Comparison of ENCODE assay signal across 13 cellular contexts in the genomic region with DNA sequence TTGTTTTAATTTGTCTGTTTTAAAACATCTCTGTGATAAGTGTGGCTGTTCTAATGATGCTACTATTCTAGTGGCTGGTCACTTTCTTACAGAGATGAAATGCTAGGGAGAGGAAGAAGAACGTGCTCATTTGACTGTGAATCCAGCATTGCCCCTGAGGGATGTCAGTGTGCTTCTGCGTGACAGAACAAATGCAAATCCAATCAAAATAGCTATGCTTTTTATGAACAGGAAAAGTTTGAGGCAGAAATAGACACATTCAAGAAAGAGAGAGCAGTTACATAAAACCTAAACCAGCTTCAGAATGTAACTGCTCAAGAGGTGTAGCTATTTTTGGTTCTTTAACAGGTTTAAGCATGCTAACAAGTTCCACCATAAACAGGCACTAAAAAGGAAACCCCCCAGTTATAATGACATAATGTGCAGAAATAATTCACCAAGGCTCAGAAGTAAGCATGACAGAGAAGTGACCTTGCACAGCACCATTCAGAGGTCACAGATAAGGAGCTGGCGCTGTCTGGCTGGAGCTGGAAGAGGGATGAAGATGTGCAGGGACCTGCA.
A peak's percentile ranks its signal among the peaks of the same experiment; 100 is the strongest.
DNase-seq lines count a peak whose midpoint lies in the region; ATAC-seq, FAIRE-seq and TF ChIP-seq lines count a peak whose summit lies in the region.
"Had no signal": no experiment of that assay in that cellular context is flagged by ENCODE, and none has a peak within 500 bp of the region (broad histone marks: within the 10 kb centered on the region; RNA-seq: fewer than 3 reads in every experiment).

No MANE protein-coding gene starts in this region.

- H3K4me3 ChIP-seq in MM.1S (ENCODE audit: low read length) = no peak overlapping the region
- no peak overlapping the region for H3K4me3 ChIP-seq in thyroid gland (replicated peaks in 1 of 3)

- H3K27ac ChIP-seq in MM.1S (ENCODE audit: low read length) (no peak overlapping the region), thyroid gland (no peak overlapping the region)

- H3K9me2 ChIP-seq in MM.1S (replicated peaks; ENCODE audit: insufficient read depth, low read length) = no peaks in the 10 kb centered on the region

- ATAC-seq in GM19397 (IDR thresholded peaks at IDR 0.05; ENCODE audit: unreplicated experiment) (peak; percentile 72), HG02885 (IDR thresholded peaks at IDR 0.05; ENCODE audit: poor library complexity, unreplicated experiment) (peak; percentile 79), T-helper 17 cell (no peak)

- H3K4me2 ChIP-seq in MM.1S (ENCODE audit: low read depth, low read length) = no peak overlapping the region

- TF ChIP-seq POLR2A in GM12891 (IDR thresholded peaks at IDR 0.05; ENCODE audit: low read depth, low read length) (no peak), thyroid gland (IDR thresholded peaks at IDR 0.05) (no peak)

- H3K4me1 ChIP-seq in MM.1S (ENCODE audit: low read length) (no peaks in the 10 kb centered on the region), thyroid gland (no peaks in the 10 kb centered on the region)

- no peak overlapping the region for H2AFZ ChIP-seq in MM.1S (ENCODE audit: low read length)

- no peak overlapping the region for H3K4me3 Mint-ChIP-seq in T-helper 17 cell
- H3K4me3 Mint-ChIP-seq: CD4-positive, CD25-positive, alpha-beta regulatory T cell; neural crest cell had no signal

- H3K27me3 Mint-ChIP-seq in T-helper 17 cell = peaks cover 48% of the 10 kb centered on the region
- H3K27me3 Mint-ChIP-seq: CD4-positive, CD25-positive, alpha-beta regulatory T cell had no signal

- intact Hi-C loops in thyroid gland (cut with DNase I) = no loop called here

- H3F3A ChIP-seq in MM.1S (ENCODE audit: insufficient read depth, low read length) = no peaks in the 10 kb centered on the region

- 62 to 63% methylated on average over 3 of the region's 3 CpGs for WGBS in thyroid gland, 2 donors

- peak; percentile 75 for FAIRE-seq in GM12891 (lab: Jason Lieb, UNC)

- TF ChIP-seq CTCF in MM.1S (IDR thresholded peaks at IDR 0.05; ENCODE audit: low read length) = no peak
- TF ChIP-seq CTCF in thyroid gland (IDR thresholded peaks at IDR 0.05) = no peak

- no peaks in the 10 kb centered on the region for H3K79me2 ChIP-seq in MM.1S (ENCODE audit: low read length)

- DNase-seq in GM12891 (ENCODE audit: insufficient read length, low spot score) (no peak), MM.1S (peak; percentile 6), DMS153 treated with DMSO at 0.1 percent for 48 hours (lab: John Stamatoyannopoulos, UW; ENCODE audit: unreplicated experiment) (no peak), thyroid gland (no peak), cerebellum (ENCODE audit: low spot score) (no peak), T-helper 17 cell (no peak)
- DNase-seq: CD4-positive, CD25-positive, alpha-beta regulatory T cell; hippocampal formation; stimulated activated CD4-positive, alpha-beta T cell treated with anti-CD3 and anti-CD28 coated beads, Interleukin-4, amount 100 ng/mL, for 4 hours; trophoblast cell had no signal

- no peaks in the 10 kb centered on the region for H4K20me1 ChIP-seq in MM.1S (ENCODE audit: insufficient read depth, low read length)

- H3K27me3 ChIP-seq in MM.1S (replicated peaks; ENCODE audit: insufficient read depth, low read length) (no peaks in the 10 kb centered on the region), thyroid gland (no peaks in the 10 kb centered on the region)

- H3K4me1 Mint-ChIP-seq in T-helper 17 cell = peaks cover 2% of the 10 kb centered on the region
- H3K4me1 Mint-ChIP-seq: CD4-positive, CD25-positive, alpha-beta regulatory T cell; neural crest cell had no signal

- H3K36me3 ChIP-seq in MM.1S (replicated peaks; ENCODE audit: insufficient read depth, low read length) (no peaks in the 10 kb centered on the region), thyroid gland (no peaks in the 10 kb centered on the region)

- H3K27ac Mint-ChIP-seq in T-helper 17 cell = no peak overlapping the region

- H3K9ac ChIP-seq in MM.1S (ENCODE audit: low read length) = no peak overlapping the region

- H3K9me3 ChIP-seq in MM.1S (replicated peaks; ENCODE audit: insufficient read depth, low read length) (no peaks in the 10 kb centered on the region), thyroid gland (no peaks in the 10 kb centered on the region), T-helper 17 cell (ENCODE audit: control insufficient read depth, low read length, poor library complexity, severe bottlenecking) (no peaks in the 10 kb centered on the region)

- no peaks in the 10 kb centered on the region for H3K36me3 Mint-ChIP-seq in T-helper 17 cell (ENCODE audit: low read depth)
- H3K36me3 Mint-ChIP-seq: CD4-positive, CD25-positive, alpha-beta regulatory T cell had no signal

TF ChIP-seq in GM12891, 5 proteins besides CTCF, POLR2A, EP300 and RAD21:
- TF ChIP-seq POLR2AphosphoS5 (IDR thresholded peaks at IDR 0.05; ENCODE audit: low read depth, low read length) = no peak
- no peak for TF ChIP-seq PAX5 (IDR thresholded peaks at IDR 0.05; ENCODE audit: insufficient read depth, low read length, severe bottlenecking)
- peak; percentile 43; the same call in 1 of the 2 replicates for TF ChIP-seq POU2F2 (IDR thresholded peaks at IDR 0.05; ENCODE audit: low read depth, low read length)
- TF ChIP-seq TAF1 (IDR thresholded peaks at IDR 0.05; ENCODE audit: low read depth, low read length) = no peak
